ENCODE assay signal across 19 cellular contexts in the genomic region with DNA sequence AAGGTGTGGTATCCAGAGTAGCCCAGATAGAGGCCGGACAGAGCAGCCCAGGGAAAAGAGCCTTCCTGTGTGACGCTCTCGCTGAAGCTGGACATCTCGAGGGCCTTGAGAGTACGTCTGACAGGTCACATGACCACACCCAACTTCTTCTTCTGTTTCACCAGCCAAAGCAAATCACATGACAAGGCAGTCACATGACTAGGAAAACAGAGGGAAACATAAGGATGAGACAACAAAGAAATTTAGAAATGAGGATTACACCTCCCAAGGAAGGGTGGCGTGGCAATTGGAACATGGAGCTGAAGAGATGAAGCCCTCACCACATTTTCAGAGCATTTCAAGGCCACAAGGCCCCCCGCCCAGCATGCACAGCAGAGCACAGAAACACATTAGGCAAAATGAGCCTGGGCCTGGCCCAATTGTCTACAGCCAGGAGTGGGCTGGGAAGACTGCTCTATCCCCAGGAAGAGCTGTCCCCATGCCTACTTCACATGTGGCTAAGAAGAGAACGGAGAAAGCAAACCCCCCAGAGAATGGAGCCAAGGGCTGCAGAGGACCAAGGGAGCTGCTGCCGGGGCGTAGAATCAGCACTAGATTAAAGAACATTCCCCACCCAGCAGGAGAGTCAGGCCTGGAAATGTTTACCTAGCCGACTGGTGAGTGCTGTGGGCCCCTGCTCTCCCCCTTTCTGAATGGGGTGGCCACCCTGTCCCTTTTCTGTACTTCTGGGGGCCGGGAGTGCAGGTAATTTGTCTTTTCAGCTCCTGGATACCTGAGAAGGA.
DNase-seq lines count a peak whose midpoint lies in the region; ATAC-seq and TF ChIP-seq lines count a peak whose summit lies in the region.
"Had no signal": no experiment of that assay in that cellular context is flagged by ENCODE, and none has a peak within 500 bp of the region (broad histone marks: within the 10 kb centered on the region; RNA-seq: fewer than 3 reads in every experiment).

No MANE protein-coding gene starts in this region.

- peak; percentile 20 for DNase-seq in NCI-H2171 treated with DMSO at 0.1 percent for 48 hours (lab: John Stamatoyannopoulos, UW)
- no peak for DNase-seq in NCI-H2171 (lab: John Stamatoyannopoulos, UW)
- no peak for DNase-seq in hepatocyte (ENCODE audit: low spot score)
- no peak for DNase-seq in neuronal stem cell (ENCODE audit: low spot score)
- DNase-seq in activated naive CD8-positive, alpha-beta T cell treated with anti-CD3 and anti-CD28 coated beads, Interleukin-2, amount 50 U/mL, for 24 hours = no peak
- no peak for DNase-seq in CD4-positive, alpha-beta T cell
- DNase-seq: KG1, MG63, NCI-H1105 treated with DMSO at 0.1 percent for 48 hours, NCI-H146, NCI-H1930, NCI-H2227 treated with DMSO at 0.1 percent for 48 hours, NCI-H526 treated with DMSO at 0.1 percent for 48 hours, SIG-M5 had no signal

- H2BK12ac ChIP-seq in neuronal stem cell (ENCODE audit: low read length) = no peak overlapping the region

- peak overlapping the region; percentile 29 for H2BK120ac ChIP-seq in neuronal stem cell (ENCODE audit: low read depth, low read length)

- no peak overlapping the region for H3K23ac ChIP-seq in neuronal stem cell (ENCODE audit: low read depth, low read length, poor library complexity)

- no peak overlapping the region for H4K8ac ChIP-seq in neuronal stem cell (ENCODE audit: low read depth, low read length)

- H2AFZ ChIP-seq in hepatocyte (no peak overlapping the region), neuronal stem cell (ENCODE audit: low read length) (peak overlapping the region; percentile 33)

- H4K20me1 ChIP-seq in hepatocyte (ENCODE audit: insufficient read depth, poor library complexity, severe bottlenecking) = no peaks in the 10 kb centered on the region

- H3K4me2 ChIP-seq in hepatocyte (no peak overlapping the region), neuronal stem cell (ENCODE audit: insufficient read depth, low read length, poor library complexity, severe bottlenecking) (no peak overlapping the region)

- H3K14ac ChIP-seq in neuronal stem cell (ENCODE audit: low read length) = no peak overlapping the region

- CTCF ChIA-PET in CD4-positive, alpha-beta T cell (lab: Charles Lee) = interaction anchor here (0.6 kb wide), 1 partner anchor 1696 kb away, joined by 3 read pairs; no protein-coding TSS in a partner anchor

- peaks cover 19% of the 10 kb centered on the region for H3K4me1 ChIP-seq in hepatocyte (ENCODE audit: insufficient read depth)
- H3K4me1 ChIP-seq in neuronal stem cell (ENCODE audit: control insufficient read depth in 2 of 2, insufficient read depth in 1 of 2, low read depth in 1 of 2, low read length in 2 of 2) = peaks cover 0 to 4% of the 10 kb centered on the region in 2 donors

- intact Hi-C loops in CD4-positive, alpha-beta T cell (cut with DNase I, micrococcal nuclease) = no loop called here

- no peaks in the 10 kb centered on the region for H3K79me1 ChIP-seq in neuronal stem cell (ENCODE audit: low read depth, low read length)

- peak overlapping the region; percentile 30 for H2AK5ac ChIP-seq in neuronal stem cell (ENCODE audit: low read depth, low read length)

- H3K36me3 Mint-ChIP-seq in activated naive CD8-positive, alpha-beta T cell treated with anti-CD3 and anti-CD28 coated beads, Interleukin-2, amount 50 U/mL, for 24 hours (ENCODE audit: low read depth) = no peaks in the 10 kb centered on the region
- H3K36me3 Mint-ChIP-seq in CD4-positive, alpha-beta T cell (ENCODE audit: low read depth) = no peaks in the 10 kb centered on the region

- H2BK5ac ChIP-seq in neuronal stem cell (ENCODE audit: low read length) = no peak overlapping the region

- no peak overlapping the region for H2BK15ac ChIP-seq in neuronal stem cell (ENCODE audit: low read length)

- no peaks in the 10 kb centered on the region for H3K79me2 ChIP-seq in hepatocyte

- H3K36me3 ChIP-seq in hepatocyte (replicated peaks; ENCODE audit: insufficient read depth, low read depth) (no peaks in the 10 kb centered on the region), neuronal stem cell (replicated peaks in 1 of 2; ENCODE audit: control insufficient read depth in 2 of 2, insufficient read depth in 2 of 2, low read length in 2 of 2) (no peaks in the 10 kb centered on the region)
- H3K36me3 ChIP-seq: MG63 had no signal

- peaks cover 4% of the 10 kb centered on the region for H3K9me3 Mint-ChIP-seq in activated naive CD8-positive, alpha-beta T cell treated with anti-CD3 and anti-CD28 coated beads, Interleukin-2, amount 50 U/mL, for 24 hours
- no peaks in the 10 kb centered on the region for H3K9me3 Mint-ChIP-seq in CD4-positive, alpha-beta T cell

- peaks cover 4% of the 10 kb centered on the region for H3K27me3 ChIP-seq in hepatocyte
- H3K27me3 ChIP-seq in neuronal stem cell (ENCODE audit: control insufficient read depth in 3 of 3, insufficient read depth in 3 of 3, low read depth in 1 of 3, low read length in 3 of 3) = peaks cover 0 to 9% (median 0%) of the 10 kb centered on the region in 3 experiments
- H3K27me3 ChIP-seq in CD4-positive, alpha-beta T cell (ENCODE audit: control insufficient read depth, insufficient read depth, low read length) = peaks cover 3% of the 10 kb centered on the region
- H3K27me3 ChIP-seq: MG63 had no signal

- no peak overlapping the region for H3K27ac Mint-ChIP-seq in activated naive CD8-positive, alpha-beta T cell treated with anti-CD3 and anti-CD28 coated beads, Interleukin-2, amount 50 U/mL, for 24 hours
- H3K27ac Mint-ChIP-seq in CD4-positive, alpha-beta T cell = no peak overlapping the region

- peak overlapping the region; percentile 85 for H3K27ac ChIP-seq in VCaP
- peak overlapping the region; percentile 95 for H3K27ac ChIP-seq in hepatocyte
- H3K27ac ChIP-seq in neuronal stem cell (replicated peaks; ENCODE audit: low read length) = no peak overlapping the region
- H3K27ac ChIP-seq in CD4-positive, alpha-beta T cell (ENCODE audit: low read depth, low read length) = no peak overlapping the region
- H3K27ac ChIP-seq: 22Rv1, SK-N-MC had no signal

- H3K9me2 ChIP-seq in hepatocyte (replicated peaks; ENCODE audit: insufficient read depth) = no peaks in the 10 kb centered on the region

- H3K4ac ChIP-seq in neuronal stem cell (ENCODE audit: low read length) = no peak overlapping the region

- no peak for TF ChIP-seq CTCF in VCaP (conservative IDR thresholded peaks at IDR 0.05)
- TF ChIP-seq CTCF in hepatocyte (IDR thresholded peaks at IDR 0.05; ENCODE audit: poor library complexity) = no peak
- TF ChIP-seq CTCF in CD4-positive, alpha-beta T cell (IDR thresholded peaks at IDR 0.05) = no peak

- POLR2A ChIA-PET in CD4-positive, alpha-beta T cell (lab: Charles Lee) = no interaction called here

- H3K4me3 ChIP-seq in hepatocyte = no peak overlapping the region
- no peak overlapping the region for H3K4me3 ChIP-seq in neuronal stem cell (ENCODE audit: low read length in 2 of 2)
- H3K4me3 ChIP-seq: MG63, SK-N-MC had no signal

- H3K4me3 Mint-ChIP-seq in activated naive CD8-positive, alpha-beta T cell treated with anti-CD3 and anti-CD28 coated beads, Interleukin-2, amount 50 U/mL, for 24 hours = no peak overlapping the region
- no peak overlapping the region for H3K4me3 Mint-ChIP-seq in CD4-positive, alpha-beta T cell

- WGBS in hepatocyte (ENCODE audit: low lambda C conversion rate, missing lambda C conversion rate) = 80% methylated on average over 12 of the region's 12 CpGs
- no CpG with 5 or more reads among the region's 12 CpGs for WGBS in neuronal stem cell (ENCODE audit: extremely low coverage in 2 of 2, insufficient read length in 2 of 2, insufficient replicate concordance in 1 of 2), 2 donors

- no peak overlapping the region for H3K9ac ChIP-seq in neuronal stem cell (ENCODE audit: low read depth, low read length, poor library complexity)

- H4K91ac ChIP-seq in neuronal stem cell (ENCODE audit: low read depth, low read length, poor library complexity) = no peak overlapping the region

- H3K18ac ChIP-seq in neuronal stem cell (ENCODE audit: low read length) = no peak overlapping the region

- H3K4me1 Mint-ChIP-seq in activated naive CD8-positive, alpha-beta T cell treated with anti-CD3 and anti-CD28 coated beads, Interleukin-2, amount 50 U/mL, for 24 hours = no peaks in the 10 kb centered on the region
- no peaks in the 10 kb centered on the region for H3K4me1 Mint-ChIP-seq in CD4-positive, alpha-beta T cell (ENCODE audit: low read depth)

- peaks cover 6% of the 10 kb centered on the region for H3K27me3 Mint-ChIP-seq in activated naive CD8-positive, alpha-beta T cell treated with anti-CD3 and anti-CD28 coated beads, Interleukin-2, amount 50 U/mL, for 24 hours
- H3K27me3 Mint-ChIP-seq in CD4-positive, alpha-beta T cell = peaks cover 36% of the 10 kb centered on the region

- no peak for ATAC-seq in activated naive CD8-positive, alpha-beta T cell treated with anti-CD3 and anti-CD28 coated beads, Interleukin-2, amount 50 U/mL, for 24 hours
- no peak for ATAC-seq in CD4-positive, alpha-beta T cell (ENCODE audit: poor library complexity)
- ATAC-seq in GM21526 (IDR thresholded peaks at IDR 0.05; ENCODE audit: low FRiP score, unreplicated experiment) = no peak
- ATAC-seq: Panc1 had no signal

- no peaks in the 10 kb centered on the region for H3K9me3 ChIP-seq in hepatocyte (ENCODE audit: low read depth)
- H3K9me3 ChIP-seq in neuronal stem cell (replicated peaks in 1 of 2; ENCODE audit: control insufficient read depth in 2 of 2, insufficient read depth in 1 of 2, low read depth in 1 of 2, low read length in 2 of 2) = no peaks in the 10 kb centered on the region
- no peaks in the 10 kb centered on the region for H3K9me3 ChIP-seq in CD4-positive, alpha-beta T cell (ENCODE audit: control insufficient read depth, low read length)
- H3K9me3 ChIP-seq: MG63 had no signal

Comparison
In these comparisons a context has a peak if more than half of its experiments do, and no peak if none do; other contexts are left out.
1. H3K27ac ChIP-seq: peak in VCaP (single experiment) and hepatocyte (single experiment); none in neuronal stem cell (single experiment) and CD4-positive, alpha-beta T cell (single experiment).